Comparison of ENCODE assay signal across 9 cellular contexts in genomic region chr22:44449061-44449682, GRCh38. TPM values are rescaled to one million over a fixed set of nuclear protein-coding genes. Genes with fewer than 3 reads are reported as not detected.
DNase-seq lines count a peak whose midpoint lies in the region; ATAC-seq, FAIRE-seq and TF ChIP-seq lines count a peak whose summit lies in the region.
"Had no signal": no experiment of that assay in that cellular context is flagged by ENCODE, and none has a peak within 500 bp of the region (broad histone marks: within the 10 kb centered on the region; RNA-seq: fewer than 3 reads in every experiment).

No MANE protein-coding gene starts in this region.

- no peak for TF ChIP-seq CTCF in AG04449 (IDR thresholded peaks at IDR 0.05; ENCODE audit: insufficient read depth, low read length, missing control alignments)
- TF ChIP-seq CTCF in HL-60 (IDR thresholded peaks at IDR 0.05; ENCODE audit: insufficient read depth, low read length): no peak
- no peak for TF ChIP-seq CTCF in adrenal gland (IDR thresholded peaks at IDR 0.05)
- no peak for TF ChIP-seq CTCF in prostate gland (IDR thresholded peaks at IDR 0.05)

- ATAC-seq in HG03520 (IDR thresholded peaks at IDR 0.05; ENCODE audit: unreplicated experiment): no peak
- ATAC-seq in activated CD8-positive, alpha-beta memory T cell treated with anti-CD3 and anti-CD28 coated beads, Interleukin-2, amount 10 ng/mL, durations not matched to agents 7 days and 5 days: no peak

- CTCF ChIA-PET in AG04449 (lab: Yijun Ruan, JAX): interaction anchor here (0.9 to 1.6 kb wide), 2 partner anchors 10 to 27 kb away, joined by 3 to 4 read pairs; no protein-coding TSS in a partner anchor
- CTCF ChIA-PET in activated CD8-positive, alpha-beta memory T cell treated with anti-CD3 and anti-CD28 coated beads, Interleukin-2, amount 10 ng/mL, durations not matched to agents 7 days and 5 days (lab: Charles Lee): no interaction called here

- H3K27ac ChIP-seq in HL-60 (replicated peaks) (no peak overlapping the region; the same call in 1 of the 2 replicates), adrenal gland (peak overlapping the region; percentile 59 to 97 (median 84)), prostate gland (no peak overlapping the region)

- no peak overlapping the region for H3K4me3 Mint-ChIP-seq in activated CD8-positive, alpha-beta memory T cell treated with anti-CD3 and anti-CD28 coated beads, Interleukin-2, amount 10 ng/mL, durations not matched to agents 7 days and 5 days

- peaks cover 2% of the 10 kb centered on the region for H3K36me3 Mint-ChIP-seq in activated CD8-positive, alpha-beta memory T cell treated with anti-CD3 and anti-CD28 coated beads, Interleukin-2, amount 10 ng/mL, durations not matched to agents 7 days and 5 days

- no peaks in the 10 kb centered on the region for H3K9me3 Mint-ChIP-seq in activated CD8-positive, alpha-beta memory T cell treated with anti-CD3 and anti-CD28 coated beads, Interleukin-2, amount 10 ng/mL, durations not matched to agents 7 days and 5 days (ENCODE audit: low read depth)

- intact Hi-C loops in adrenal gland (cut with DNase I) (no loop called here), prostate gland (cut with DNase I) (no loop called here)

- no peak for FAIRE-seq in GM19239 (lab: Jason Lieb, UNC)

- H3K27me3 ChIP-seq in HL-60 (ENCODE audit: insufficient read depth, poor library complexity, severe bottlenecking) (no peaks in the 10 kb centered on the region), adrenal gland (no peaks in the 10 kb centered on the region), prostate gland (replicated peaks; ENCODE audit: insufficient read depth) (no peaks in the 10 kb centered on the region)

- H3K27me3 Mint-ChIP-seq in activated CD8-positive, alpha-beta memory T cell treated with anti-CD3 and anti-CD28 coated beads, Interleukin-2, amount 10 ng/mL, durations not matched to agents 7 days and 5 days: no peaks in the 10 kb centered on the region

- H3K27ac Mint-ChIP-seq in activated CD8-positive, alpha-beta memory T cell treated with anti-CD3 and anti-CD28 coated beads, Interleukin-2, amount 10 ng/mL, durations not matched to agents 7 days and 5 days: no peak overlapping the region

- H3K36me3 ChIP-seq in adrenal gland (replicated peaks in 1 of 2) (no peaks in the 10 kb centered on the region), prostate gland (no peaks in the 10 kb centered on the region)

- H3K4me1 Mint-ChIP-seq in activated CD8-positive, alpha-beta memory T cell treated with anti-CD3 and anti-CD28 coated beads, Interleukin-2, amount 10 ng/mL, durations not matched to agents 7 days and 5 days: peaks cover 1% of the 10 kb centered on the region

- TF ChIP-seq POLR2A in adrenal gland (IDR thresholded peaks at IDR 0.05) (peak in 1 of 2 donors; percentile 54), prostate gland (IDR thresholded peaks at IDR 0.05) (no peak)

- WGBS in adrenal gland, 4 donors: 39 to 55% (median 47%) methylated on average over 5 to 20 of the region's 20 CpGs
- 73% methylated on average over 20 of the region's 20 CpGs for WGBS in prostate gland

- H3K4me1 ChIP-seq in adrenal gland (replicated peaks in 1 of 2) (peaks cover 12 to 18% of the 10 kb centered on the region in 2 donors), prostate gland (replicated peaks) (no peaks in the 10 kb centered on the region)

- H3K9me3 ChIP-seq in adrenal gland (replicated peaks in 1 of 3) (no peaks in the 10 kb centered on the region), prostate gland (no peaks in the 10 kb centered on the region)

- DNase-seq in AG04449 (ENCODE audit: low read depth, low spot score) (peak; percentile 59), HL-60 (ENCODE audit: low read depth in 1 of 2, low spot score in 1 of 2) (peak; percentile 17 to 42), adrenal gland (peak; percentile 69 to 95 (median 90)), iris pigment epithelial cell (ENCODE audit: low read depth) (peak; percentile 73), prostate gland (ENCODE audit: low spot score) (no peak), GM19239 (ENCODE audit: insufficient read length, low spot score) (no peak)
- DNase-seq in activated CD8-positive, alpha-beta memory T cell treated with anti-CD3 and anti-CD28 coated beads, Interleukin-2, amount 10 ng/mL, durations not matched to agents 7 days and 5 days: no peak
- DNase-seq: activated T-cell treated with anti-CD3 and anti-CD28 coated beads, Interleukin-2, amount 50 U/mL, for 1 hour had no signal

- H3K4me3 ChIP-seq in AG04449 (ENCODE audit: low read depth, low read length) (no peak overlapping the region), HL-60 (replicated peaks; ENCODE audit: insufficient read depth, low read length) (no peak overlapping the region), adrenal gland (no peak overlapping the region), prostate gland (no peak overlapping the region)

- POLR2A ChIA-PET in AG04449 (lab: Yijun Ruan, JAX): interaction anchor here (0.5 kb wide), 1 partner anchor 110 kb away, joined by 10 read pairs; no protein-coding TSS in a partner anchor

RNA-seq across cellular contexts. Expression of gene RTL6, which starts 48.9 kb away (rescaled TPM):
- total RNA-seq in adrenal gland (10 to 100 TPM; 27.2 to 45.4 (median 31.4) TPM), prostate gland (10 to 100 TPM; 22.4 to 35.1 TPM)
- polyA plus RNA-seq in adrenal gland: 10 to 100 TPM in 1 of 3 donors, 1 to 10 TPM in 2; 2.2 to 27.8 (median 6.0) TPM
- total RNA-seq in activated CD8-positive, alpha-beta memory T cell treated with anti-CD3 and anti-CD28 coated beads, Interleukin-2, amount 10 ng/mL, durations not matched to agents 7 days and 5 days: 1 to 10 TPM; 7.1 to 7.5 TPM

Comparison
In these comparisons a context has a peak if more than half of its experiments do, and no peak if none do; other contexts are left out.
1. DNase-seq: peak in AG04449 (single experiment), HL-60 (2 of 2), adrenal gland (7 of 7) and iris pigment epithelial cell (single experiment); none in prostate gland (single experiment), GM19239 (single experiment) and activated CD8-positive, alpha-beta memory T cell treated with anti-CD3 and anti-CD28 coated beads, Interleukin-2, amount 10 ng/mL, durations not matched to agents 7 days and 5 days (single experiment).
2. H3K27ac ChIP-seq: peak in adrenal gland (5 of 5); none in HL-60 (single experiment) and prostate gland (0 of 2).